19 cellular contexts compared by ENCODE assay signal in genomic region chr22:27774200-27774599, GRCh38. TPM values are rescaled to one million over a fixed set of nuclear protein-coding genes. Genes with fewer than 3 reads are reported as not detected.
"Had no signal": no experiment of that assay in that cellular context is flagged by ENCODE, and none has a peak within 500 bp of the region (broad histone marks: within the 10 kb centered on the region; RNA-seq: fewer than 3 reads in every experiment).

No MANE protein-coding gene starts in this region.

- H3K4me3 Mint-ChIP-seq: activated CD4-positive, alpha-beta T cell treated with anti-CD3 and anti-CD28 coated beads, Interleukin-2, amount 10 ng/mL, durations not matched to agents 24 days and 14 days; activated naive CD8-positive, alpha-beta T cell treated with anti-CD3 and anti-CD28 coated beads for 36 hours; activated T-cell treated with anti-CD3 and anti-CD28 coated beads, Interleukin-2, amount 50 U/mL, for 72 hours; memory B cell; naive thymus-derived CD4-positive, alpha-beta T cell; stimulated activated naive B cell treated with anti-CD40 and anti-IgM and Interleukin-4, amounts not matched to agents 10 μg/mL and 1 μg/mL and 100 μg/mL, for 72 hours had no signal

- H3K27me3 ChIP-seq: thyroid gland, vagina had no signal

- H3K27ac ChIP-seq: thyroid gland, vagina had no signal

- DNase-seq: activated CD4-positive, alpha-beta T cell treated with anti-CD3 and anti-CD28 coated beads, Interleukin-2, amount 10 ng/mL, durations not matched to agents 24 days and 14 days; activated CD4-positive, CD25-positive, alpha-beta regulatory T cell; activated CD8-positive, alpha-beta memory T cell treated with anti-CD3 and anti-CD28 coated beads, Interleukin-2, amount 50 U/mL, for 48 hours; activated naive CD8-positive, alpha-beta T cell treated with anti-CD3 and anti-CD28 coated beads for 36 hours; activated T-cell treated with anti-CD3 and anti-CD28 coated beads, Interleukin-2, amount 50 U/mL, for 72 hours; amygdala; cerebellar nuclear complex; dermis blood vessel endothelial cell; islet precursor cell; mucosa of descending colon; naive thymus-derived CD4-positive, alpha-beta T cell; occipital lobe; stimulated activated CD4-positive, alpha-beta T cell treated with anti-CD3 and anti-CD28 coated beads, Interleukin-12 subunit alpha, Interleukin-12 subunit beta, amount 100 ng/mL, for 4 hours; stimulated activated CD4-positive, alpha-beta T cell treated with anti-CD3 and anti-CD28 coated beads, Interleukin-2, amount 100 ng/mL, for 24 hours; stimulated activated naive B cell treated with anti-CD40 and anti-IgM and Interleukin-4, amounts not matched to agents 10 μg/mL and 1 μg/mL and 100 μg/mL, for 72 hours; thyroid gland had no signal

- H3K9me3 ChIP-seq: mucosa of descending colon, thyroid gland, vagina had no signal

- H3K27ac Mint-ChIP-seq: activated CD4-positive, alpha-beta T cell treated with anti-CD3 and anti-CD28 coated beads, Interleukin-2, amount 10 ng/mL, durations not matched to agents 24 days and 14 days; activated naive CD8-positive, alpha-beta T cell treated with anti-CD3 and anti-CD28 coated beads for 36 hours; activated T-cell treated with anti-CD3 and anti-CD28 coated beads, Interleukin-2, amount 50 U/mL, for 72 hours; memory B cell; stimulated activated naive B cell treated with anti-CD40 and anti-IgM and Interleukin-4, amounts not matched to agents 10 μg/mL and 1 μg/mL and 100 μg/mL, for 72 hours had no signal

- H3K9me3 Mint-ChIP-seq: activated CD4-positive, alpha-beta T cell treated with anti-CD3 and anti-CD28 coated beads, Interleukin-2, amount 10 ng/mL, durations not matched to agents 24 days and 14 days; activated naive CD8-positive, alpha-beta T cell treated with anti-CD3 and anti-CD28 coated beads for 36 hours; activated T-cell treated with anti-CD3 and anti-CD28 coated beads, Interleukin-2, amount 50 U/mL, for 72 hours; memory B cell; naive thymus-derived CD4-positive, alpha-beta T cell; stimulated activated naive B cell treated with anti-CD40 and anti-IgM and Interleukin-4, amounts not matched to agents 10 μg/mL and 1 μg/mL and 100 μg/mL, for 72 hours had no signal

- ATAC-seq: activated T-cell treated with anti-CD3 and anti-CD28 coated beads, Interleukin-2, amount 50 U/mL, for 72 hours; left lobe of liver; mucosa of descending colon; naive thymus-derived CD4-positive, alpha-beta T cell; stimulated activated naive B cell treated with anti-CD40 and anti-IgM and Interleukin-4, amounts not matched to agents 10 μg/mL and 1 μg/mL and 100 μg/mL, for 72 hours had no signal

- H3K36me3 Mint-ChIP-seq: activated naive CD8-positive, alpha-beta T cell treated with anti-CD3 and anti-CD28 coated beads for 36 hours; memory B cell; naive thymus-derived CD4-positive, alpha-beta T cell; stimulated activated naive B cell treated with anti-CD40 and anti-IgM and Interleukin-4, amounts not matched to agents 10 μg/mL and 1 μg/mL and 100 μg/mL, for 72 hours had no signal

- H3K4me1 Mint-ChIP-seq: activated CD4-positive, alpha-beta T cell treated with anti-CD3 and anti-CD28 coated beads, Interleukin-2, amount 10 ng/mL, durations not matched to agents 24 days and 14 days; activated naive CD8-positive, alpha-beta T cell treated with anti-CD3 and anti-CD28 coated beads for 36 hours; memory B cell; naive thymus-derived CD4-positive, alpha-beta T cell had no signal

- H3K36me3 ChIP-seq: thyroid gland, vagina had no signal

- H3K4me3 ChIP-seq: mucosa of descending colon, thyroid gland, vagina had no signal

RNA-seq across cellular contexts. Expression of gene MN1, which starts 27.4 kb away (rescaled TPM):
- polyA plus RNA-seq: naive thymus-derived CD4-positive, alpha-beta T cell had no signal
